8 cellular contexts compared by ENCODE assay signal in genomic region chr5:96432245-96433065, GRCh38. TPM values are rescaled to one million over a fixed set of nuclear protein-coding genes. Genes with fewer than 3 reads are reported as not detected.
DNase-seq lines count a peak whose midpoint lies in the region; ATAC-seq and TF ChIP-seq lines count a peak whose summit lies in the region.

No MANE protein-coding gene starts in this region.

- H3K4me3 ChIP-seq in iPS-15b (ENCODE audit: low read depth, low read length) (peak overlapping the region; percentile 86), upper lobe of right lung (no peak overlapping the region)

- TF ChIP-seq CTCF in upper lobe of right lung (IDR thresholded peaks at IDR 0.05) = no peak

- H3K36me3 ChIP-seq in iPS-15b (ENCODE audit: control insufficient read depth, insufficient read depth, low read length) (no peaks in the 10 kb centered on the region), upper lobe of right lung (no peaks in the 10 kb centered on the region)

- H3K9me3 ChIP-seq in iPS-15b (ENCODE audit: control insufficient read depth, insufficient read depth, low read length) = no peaks in the 10 kb centered on the region
- H3K9me3 ChIP-seq in upper lobe of right lung = no peaks in the 10 kb centered on the region

- no peak overlapping the region for H3K27ac ChIP-seq in upper lobe of right lung

- peaks cover 59% of the 10 kb centered on the region for H3K27me3 ChIP-seq in iPS-15b (ENCODE audit: control insufficient read depth, insufficient read depth, low read length)
- H3K27me3 ChIP-seq in upper lobe of right lung = peaks cover 53% of the 10 kb centered on the region

- DNase-seq in Right ventricle myocardium inferior (ENCODE audit: missing footprints) (peak; percentile 63), cardiac septum (ENCODE audit: low spot score) (no peak), NCI-H748 (lab: John Stamatoyannopoulos, UW; ENCODE audit: unreplicated experiment) (peak; percentile 97), upper lobe of right lung (no peak), amniotic stem cell (lab: John Stamatoyannopoulos, UW) (no peak), T1000 (lab: John Stamatoyannopoulos, UW) (no peak)

- ATAC-seq in Right ventricle myocardium inferior (no peak), upper lobe of right lung (peak; percentile 14), HG03460 (IDR thresholded peaks at IDR 0.05; ENCODE audit: unreplicated experiment) (no peak)

- H3K4me1 ChIP-seq in iPS-15b (ENCODE audit: control insufficient read depth, insufficient read depth, low read length) (peaks cover 16% of the 10 kb centered on the region), upper lobe of right lung (peaks cover 14% of the 10 kb centered on the region)

- intact Hi-C loops in Right ventricle myocardium inferior (cut with DNase I) (no loop called here), cardiac septum (cut with DNase I) (no loop called here), upper lobe of right lung (cut with DNase I) (no loop called here)

- peak overlapping the region; percentile 16 for H3K9ac ChIP-seq in iPS-15b (ENCODE audit: low read depth, low read length)

RNA-seq across cellular contexts. Expression of gene PCSK1, which starts 0.6 kb away (rescaled TPM):
- total RNA-seq in Right ventricle myocardium inferior (0.05 TPM), cardiac septum (0.27 TPM), upper lobe of right lung (not detected)

Comparison
In these comparisons a context has a peak if more than half of its experiments do, and no peak if none do; other contexts are left out.
1. DNase-seq: peak in Right ventricle myocardium inferior (single experiment) and NCI-H748 (single experiment); none in cardiac septum (single experiment), upper lobe of right lung (single experiment), amniotic stem cell (single experiment) and T1000 (single experiment).